Comparison of ENCODE assay signal across 27 cellular contexts in genomic region chr20:58731192-58731591, GRCh38.
"Had no signal": no experiment of that assay in that cellular context is flagged by ENCODE, and none has a peak within 500 bp of the region (broad histone marks: within the 10 kb centered on the region; RNA-seq: fewer than 3 reads in every experiment).

No MANE protein-coding gene starts in this region.

- H3K4me3 ChIP-seq: stomach, suprapubic skin, testis, thoracic aorta, thyroid gland, tibial artery, tibial nerve, transverse colon, upper lobe of left lung, upper lobe of right lung, uterus, vagina had no signal

- ATAC-seq: stimulated activated effector memory CD8-positive, alpha-beta T cell treated with anti-CD3 and anti-CD28 coated beads, Interleukin-12 subunit alpha, Interleukin-12 subunit beta, amount 100 ng/mL, for 72 hours; stimulated activated memory B cell treated with anti-CD40 and anti-IgM and Interleukin-4, amounts not matched to agents 10 μg/mL and 1 μg/mL and 100 μg/mL, for 72 hours; stimulated activated naive B cell treated with anti-CD40 and anti-IgM and Interleukin-4, amounts not matched to agents 10 μg/mL and 1 μg/mL and 100 μg/mL, for 72 hours; stimulated activated naive CD8-positive, alpha-beta T cell treated with anti-CD3 and anti-CD28 coated beads, Interleukin-15, amount 100 ng/mL, for 72 hours; stimulated activated naive CD8-positive, alpha-beta T cell treated with anti-CD3 and anti-CD28 coated beads, Interleukin-15, Interleukin-2, amounts not matched to agents 100 U/mL and 50 U/mL, for 24 hours; upper lobe of right lung had no signal

- H3K4me1 ChIP-seq: stomach, suprapubic skin, testis, thyroid gland, tibial artery, tibial nerve, transverse colon, upper lobe of left lung, upper lobe of right lung, uterus, vagina had no signal

- H3K27me3 ChIP-seq: stomach, testis, thyroid gland, tibial artery, tibial nerve, upper lobe of left lung, upper lobe of right lung, uterus, vagina had no signal

- DNase-seq: stimulated activated CD4-positive, alpha-beta T cell treated with anti-CD3 and anti-CD28 coated beads, Interleukin-2, amount 100 ng/mL, for 48 hours; stimulated activated CD4-positive, alpha-beta T cell treated with anti-CD3 and anti-CD28 coated beads, Interleukin-4, amount 100 ng/mL, for 1 hour; stimulated activated CD4-positive, alpha-beta T cell treated with anti-CD3 and anti-CD28 coated beads, Interleukin-4, amount 100 ng/mL, for 24 hours; stimulated activated CD4-positive, alpha-beta T cell treated with anti-CD3 and anti-CD28 coated beads, Interleukin-4, amount 100 ng/mL, for 4 hours; stimulated activated CD8-positive, alpha-beta memory T cell treated with anti-CD3 and anti-CD28 coated beads, Interleukin-4, amount 100 ng/mL, for 48 hours; stimulated activated naive B cell treated with anti-CD40 and anti-IgM and Interleukin-4, amounts not matched to agents 10 μg/mL and 1 μg/mL and 100 μg/mL, for 72 hours; stimulated activated naive CD4-positive, alpha-beta T cell; stimulated activated naive CD4-positive, alpha-beta T cell treated with Interleukin-2 at 50 U/mL for 16 hours; stimulated activated naive CD8-positive, alpha-beta T cell treated with anti-CD3 and anti-CD28 coated beads, Interleukin-15, amount 100 ng/mL, for 72 hours; stimulated activated naive CD8-positive, alpha-beta T cell treated with anti-CD3 and anti-CD28 coated beads, Interleukin-15, Interleukin-2, amounts not matched to agents 100 U/mL and 50 U/mL, for 24 hours; substantia nigra; testis; thyroid gland; tibial artery; trophoblast cell; upper lobe of left lung; upper lobe of right lung; uterus had no signal

- FAIRE-seq: urothelium cell line had no signal

- H3K9me3 ChIP-seq: testis, thyroid gland, tibial artery, transverse colon, upper lobe of left lung, upper lobe of right lung, uterus, vagina had no signal

- H3K36me3 ChIP-seq: stomach, suprapubic skin, thoracic aorta, thyroid gland, tibial artery, tibial nerve, transverse colon, upper lobe of left lung, upper lobe of right lung, uterus, vagina had no signal

- H3K27ac ChIP-seq: stomach, suprapubic skin, testis, thoracic aorta, thyroid gland, tibial artery, tibial nerve, transverse colon, upper lobe of left lung, upper lobe of right lung, uterus, vagina had no signal
